ENCODE assay signal across 16 cellular contexts in genomic region chr2:238965371-238966273, GRCh38.
"Had no signal": no experiment of that assay in that cellular context is flagged by ENCODE, and none has a peak within 500 bp of the region (broad histone marks: within the 10 kb centered on the region; RNA-seq: fewer than 3 reads in every experiment).

No MANE protein-coding gene starts in this region.

- H3K27ac ChIP-seq: neutrophil, right atrium auricular region had no signal

- H3K9me3 ChIP-seq: neutrophil, right atrium auricular region had no signal

- H3K27me3 ChIP-seq: neutrophil, right atrium auricular region had no signal

- H3K4me3 ChIP-seq: right atrium auricular region had no signal

- H3K36me3 ChIP-seq: neutrophil, right atrium auricular region had no signal

- H3K4me3 Mint-ChIP-seq: endodermal cell, naive B cell, nephron progenitor cell had no signal

- H3K4me1 Mint-ChIP-seq: endodermal cell had no signal

- DNase-seq: cerebellar nuclear complex; dermis blood vessel endothelial cell; effector CD4-positive, alpha-beta T cell; endodermal cell; foreskin melanocyte; hippocampal formation; left colon; mesendoderm; naive B cell; nephron progenitor cell; small intestine; stimulated activated CD4-positive, alpha-beta T cell treated with anti-CD3 and anti-CD28 coated beads, Interleukin-12 subunit alpha, Interleukin-12 subunit beta, amount 100 ng/mL, for 4 hours; stimulated activated naive CD4-positive, alpha-beta T cell treated with Interleukin-2 at 50 U/mL for 16 hours; trophoblast cell had no signal

- H3K36me3 Mint-ChIP-seq: naive B cell had no signal

- ATAC-seq: left colon had no signal

- H3K27ac Mint-ChIP-seq: endodermal cell, nephron progenitor cell had no signal

- H3K4me1 ChIP-seq: right atrium auricular region had no signal
